13 cellular contexts compared by ENCODE assay signal in the genomic region with DNA sequence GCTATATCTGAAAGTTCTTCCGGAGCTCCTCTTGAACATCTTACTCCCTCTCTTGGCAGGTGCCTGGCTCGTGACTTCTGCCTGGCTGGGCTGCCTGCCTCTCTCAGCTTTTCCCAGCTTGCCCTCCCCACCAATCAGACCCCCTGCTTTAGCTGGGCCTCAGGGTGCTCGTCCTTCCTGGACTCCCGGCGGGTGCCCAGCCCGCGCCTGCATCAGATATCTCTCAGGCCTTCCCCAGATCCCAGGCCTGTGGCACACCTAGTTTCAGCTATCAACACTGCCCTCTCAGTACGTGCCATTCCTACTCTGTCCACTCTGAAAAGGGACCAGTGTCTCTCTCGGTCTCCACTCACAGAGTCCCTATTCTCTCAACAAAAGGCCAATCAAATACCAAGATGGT.
DNase-seq lines count a peak whose midpoint lies in the region; ATAC-seq lines count a peak whose summit lies in the region.
"Had no signal": no experiment of that assay in that cellular context is flagged by ENCODE, and none has a peak within 500 bp of the region (broad histone marks: within the 10 kb centered on the region; RNA-seq: fewer than 3 reads in every experiment).

No MANE protein-coding gene starts in this region.

- in situ Hi-C loops in SK-MEL-5 (cut with HindIII; ENCODE audit: low pct_unique_long_range_greater_than_20kb, low sequenced_read_pairs), result no loop called here

- no peaks in the 10 kb centered on the region for H3K36me3 Mint-ChIP-seq in activated naive CD4-positive, alpha-beta T cell treated with anti-CD3 and anti-CD28 coated beads, Interleukin-2, amount 50 U/mL, for 72 hours
- H3K36me3 Mint-ChIP-seq: CD8-positive, alpha-beta memory T cell had no signal

- no peak for DNase-seq in activated naive CD4-positive, alpha-beta T cell treated with anti-CD3 and anti-CD28 coated beads, Interleukin-2, amount 50 U/mL, for 72 hours (ENCODE audit: low spot score in 2 of 2)
- DNase-seq in activated naive CD4-positive, alpha-beta T cell treated with Interleukin-2 at 50 U/mL for 16 hours, result no peak
- peak; percentile 99 for DNase-seq in SK-MEL-5 (ENCODE audit: low read depth, low spot score)
- peak; percentile 17 for DNase-seq in medulla oblongata (ENCODE audit: extremely low spot score)
- DNase-seq in superior temporal gyrus (ENCODE audit: extremely low spot score), result peak; percentile 33
- DNase-seq in stimulated activated CD4-positive, alpha-beta T cell treated with anti-CD3 and anti-CD28 coated beads, Interleukin-4, amount 100 ng/mL, for 1 hour, result no peak
- DNase-seq in SKM-1 treated with dmso at 0.1 percent for 144 hours (lab: John Stamatoyannopoulos, UW; ENCODE audit: unreplicated experiment), result no peak
- DNase-seq: Caco-2; CD8-positive, alpha-beta memory T cell; DND-41; GDM1; GOT3; H9 had no signal

- no peak for ATAC-seq in activated naive CD4-positive, alpha-beta T cell treated with anti-CD3 and anti-CD28 coated beads, Interleukin-2, amount 50 U/mL, for 72 hours

- peak overlapping the region; percentile 19 to 37 for H3K27ac Mint-ChIP-seq in activated naive CD4-positive, alpha-beta T cell treated with anti-CD3 and anti-CD28 coated beads, Interleukin-2, amount 50 U/mL, for 72 hours
- H3K27ac Mint-ChIP-seq: CD8-positive, alpha-beta memory T cell had no signal

- no peaks in the 10 kb centered on the region for H3K9me3 Mint-ChIP-seq in activated naive CD4-positive, alpha-beta T cell treated with anti-CD3 and anti-CD28 coated beads, Interleukin-2, amount 50 U/mL, for 72 hours
- H3K9me3 Mint-ChIP-seq: CD8-positive, alpha-beta memory T cell; H9 had no signal

Comparison
In these comparisons a context has a peak if more than half of its experiments do, and no peak if none do; other contexts are left out.
1. DNase-seq: peak in SK-MEL-5 (single experiment), medulla oblongata (single experiment) and superior temporal gyrus (single experiment); none in activated naive CD4-positive, alpha-beta T cell treated with anti-CD3 and anti-CD28 coated beads, Interleukin-2, amount 50 U/mL, for 72 hours (0 of 2), activated naive CD4-positive, alpha-beta T cell treated with Interleukin-2 at 50 U/mL for 16 hours (single experiment), stimulated activated CD4-positive, alpha-beta T cell treated with anti-CD3 and anti-CD28 coated beads, Interleukin-4, amount 100 ng/mL, for 1 hour (single experiment) and SKM-1 treated with dmso at 0.1 percent for 144 hours (single experiment).